In genomic region chr1:202343652-202344349, GRCh38 we compare ENCODE assay signal across 8 cellular contexts. TPM values are rescaled to one million over a fixed set of nuclear protein-coding genes. Genes with fewer than 3 reads are reported as not detected.
DNase-seq lines count a peak whose midpoint lies in the region; ATAC-seq and TF ChIP-seq lines count a peak whose summit lies in the region.

No MANE protein-coding gene starts in this region.

- peak; percentile 44 for TF ChIP-seq CTCF in SU-DHL-6 (IDR thresholded peaks at IDR 0.05; ENCODE audit: insufficient read depth, low read length, poor library complexity, severe bottlenecking)
- TF ChIP-seq CTCF in esophagus squamous epithelium (IDR thresholded peaks at IDR 0.05): peak; percentile 41 to 86 (median 71)
- peak; percentile 76 for TF ChIP-seq CTCF in retinal pigment epithelial cell (conservative IDR thresholded peaks at IDR 0.05; ENCODE audit: low read depth, low read length)

- peaks cover 0 to 20% (median 4%) of the 10 kb centered on the region in 3 donors for H3K4me1 ChIP-seq in esophagus squamous epithelium

- peak overlapping the region; percentile 83 for H3K27ac Mint-ChIP-seq in activated CD4-positive, alpha-beta T cell treated with anti-CD3 and anti-CD28 coated beads, Interleukin-2, amount 10 ng/mL, durations not matched to agents 7 days and 5 days

- H3F3A ChIP-seq in SU-DHL-6 (ENCODE audit: insufficient read depth): peaks cover 21% of the 10 kb centered on the region; the same call in 1 of the 2 replicates

- POLR2A ChIA-PET in activated CD4-positive, alpha-beta T cell treated with anti-CD3 and anti-CD28 coated beads, Interleukin-2, amount 10 ng/mL, durations not matched to agents 7 days and 5 days (lab: Charles Lee): no interaction called here

- no peak overlapping the region for H3K4me3 ChIP-seq in SU-DHL-6 (ENCODE audit: insufficient read depth, low read length, poor library complexity, severe bottlenecking)
- no peak overlapping the region for H3K4me3 ChIP-seq in esophagus squamous epithelium
- no peak overlapping the region for H3K4me3 ChIP-seq in retinal pigment epithelial cell (ENCODE audit: low read length)

- no peaks in the 10 kb centered on the region for H3K9me2 ChIP-seq in SU-DHL-6 (replicated peaks; ENCODE audit: insufficient read depth, low read length)

- TF ChIP-seq POLR2A in esophagus squamous epithelium (IDR thresholded peaks at IDR 0.05): no peak

- CTCF ChIA-PET in activated CD4-positive, alpha-beta T cell treated with anti-CD3 and anti-CD28 coated beads, Interleukin-2, amount 10 ng/mL, durations not matched to agents 7 days and 5 days (lab: Charles Lee): interaction anchor here (0.6 to 1.3 kb wide), 6 partner anchors 8 to 577 kb away, joined by 3 to 5 read pairs (median 3); no protein-coding TSS in a partner anchor

- H3K79me2 ChIP-seq in SU-DHL-6 (ENCODE audit: insufficient read depth, low read length): peaks cover 27% of the 10 kb centered on the region

- H3K9ac ChIP-seq in SU-DHL-6 (ENCODE audit: low read length): peak overlapping the region; percentile 35

- H3K36me3 ChIP-seq in SU-DHL-6 (ENCODE audit: low read length): peaks cover 5% of the 10 kb centered on the region; the same call in 1 of the 2 replicates
- no peaks in the 10 kb centered on the region for H3K36me3 ChIP-seq in esophagus squamous epithelium

- H3K27ac ChIP-seq in SU-DHL-6 (ENCODE audit: low read depth, low read length) (peak overlapping the region; percentile 51), esophagus squamous epithelium (no peak overlapping the region)

- H2AFZ ChIP-seq in SU-DHL-6 (ENCODE audit: low read depth, low read length, severe bottlenecking): peak overlapping the region; percentile 90

- peak; percentile 40 for DNase-seq in activated CD4-positive, alpha-beta T cell treated with anti-CD3 and anti-CD28 coated beads, Interleukin-2, amount 10 ng/mL, durations not matched to agents 7 days and 5 days
- DNase-seq in activated CD4-positive, alpha-beta T cell treated with anti-CD3 and anti-CD28 coated beads, Interleukin-2, amount 50 U/mL, for 1 hour: no peak
- DNase-seq in NCI-H1105 (lab: John Stamatoyannopoulos, UW) (peak; percentile 66), esophagus squamous epithelium (lab: John Stamatoyannopoulos, UW) (no peak), retinal pigment epithelial cell (ENCODE audit: low read depth) (no peak)
- no peak for DNase-seq in activated CD4-positive, CD25-positive, alpha-beta regulatory T cell treated with anti-CD3 and anti-CD28 coated beads, Interleukin-2, amount 50 U/mL, for 72 hours

- H3K9me3 Mint-ChIP-seq in activated CD4-positive, alpha-beta T cell treated with anti-CD3 and anti-CD28 coated beads, Interleukin-2, amount 10 ng/mL, durations not matched to agents 7 days and 5 days: no peaks in the 10 kb centered on the region

- H3K27me3 ChIP-seq in SU-DHL-6 (ENCODE audit: low read length) (no peaks in the 10 kb centered on the region), esophagus squamous epithelium (no peaks in the 10 kb centered on the region)

- no peak for ATAC-seq in GM21576 (IDR thresholded peaks at IDR 0.05; ENCODE audit: unreplicated experiment)

- H3K36me3 Mint-ChIP-seq in activated CD4-positive, alpha-beta T cell treated with anti-CD3 and anti-CD28 coated beads, Interleukin-2, amount 10 ng/mL, durations not matched to agents 7 days and 5 days (ENCODE audit: low read depth): peaks cover 15% of the 10 kb centered on the region

- H3K9me3 ChIP-seq in SU-DHL-6 (ENCODE audit: insufficient read depth, low read length): no peaks in the 10 kb centered on the region
- no peaks in the 10 kb centered on the region for H3K9me3 ChIP-seq in esophagus squamous epithelium

- peaks cover 41% of the 10 kb centered on the region for H3K4me1 Mint-ChIP-seq in activated CD4-positive, alpha-beta T cell treated with anti-CD3 and anti-CD28 coated beads, Interleukin-2, amount 10 ng/mL, durations not matched to agents 7 days and 5 days

- no peaks in the 10 kb centered on the region for H3K27me3 Mint-ChIP-seq in activated CD4-positive, alpha-beta T cell treated with anti-CD3 and anti-CD28 coated beads, Interleukin-2, amount 10 ng/mL, durations not matched to agents 7 days and 5 days

- H4K20me1 ChIP-seq in SU-DHL-6 (ENCODE audit: low read depth, low read length): peaks cover 7% of the 10 kb centered on the region; the same call in 1 of the 2 replicates

- peak overlapping the region; percentile 56 for H3K4me3 Mint-ChIP-seq in activated CD4-positive, alpha-beta T cell treated with anti-CD3 and anti-CD28 coated beads, Interleukin-2, amount 10 ng/mL, durations not matched to agents 7 days and 5 days

- intact Hi-C loops in esophagus squamous epithelium (cut with DNase I): loop anchor here (10.0 kb wide), 1 partner anchor 371 kb away; the partner anchor contains the start of gene SYT2

- 67 to 68% methylated on average over 4 of the region's 4 CpGs for WGBS in esophagus squamous epithelium, 2 donors

- peak overlapping the region; percentile 48 for H3K4me2 ChIP-seq in SU-DHL-6 (ENCODE audit: low read depth, low read length, poor library complexity, severe bottlenecking)

RNA-seq across cellular contexts. Expression of gene UBE2T, which starts 2.1 kb away (rescaled TPM):
- 10 to 100 TPM; 68.3 to 80.3 TPM for total RNA-seq in activated CD4-positive, alpha-beta T cell treated with anti-CD3 and anti-CD28 coated beads, Interleukin-2, amount 10 ng/mL, durations not matched to agents 7 days and 5 days
- total RNA-seq in esophagus squamous epithelium: 10 to 100 TPM in 2 of 4 donors, 1 to 10 TPM in 2; 5.6 to 24.4 (median 12.1) TPM

RNA-seq across cellular contexts. Expression of gene PPP1R12B, which starts 4.7 kb away (rescaled TPM):
- total RNA-seq in activated CD4-positive, alpha-beta T cell treated with anti-CD3 and anti-CD28 coated beads, Interleukin-2, amount 10 ng/mL, durations not matched to agents 7 days and 5 days: 10 to 100 TPM; 20.2 to 25.0 TPM
- total RNA-seq in esophagus squamous epithelium: 100 to 1,000 TPM in 1 of 4 donors, 10 to 100 TPM in 3; 20.6 to 120 (median 36.9) TPM

Comparison
In these comparisons a context has a peak if more than half of its experiments do, and no peak if none do; other contexts are left out.
1. DNase-seq: peak in activated CD4-positive, alpha-beta T cell treated with anti-CD3 and anti-CD28 coated beads, Interleukin-2, amount 10 ng/mL, durations not matched to agents 7 days and 5 days (single experiment) and NCI-H1105 (single experiment); none in activated CD4-positive, alpha-beta T cell treated with anti-CD3 and anti-CD28 coated beads, Interleukin-2, amount 50 U/mL, for 1 hour (single experiment), esophagus squamous epithelium (single experiment), retinal pigment epithelial cell (single experiment) and activated CD4-positive, CD25-positive, alpha-beta regulatory T cell treated with anti-CD3 and anti-CD28 coated beads, Interleukin-2, amount 50 U/mL, for 72 hours (single experiment).
2. Peak in every context shown above with its lines, with median percentiles within 50 percentile points of each other: CTCF ChIP-seq.